24 cellular contexts compared by ENCODE assay signal in the genomic region with DNA sequence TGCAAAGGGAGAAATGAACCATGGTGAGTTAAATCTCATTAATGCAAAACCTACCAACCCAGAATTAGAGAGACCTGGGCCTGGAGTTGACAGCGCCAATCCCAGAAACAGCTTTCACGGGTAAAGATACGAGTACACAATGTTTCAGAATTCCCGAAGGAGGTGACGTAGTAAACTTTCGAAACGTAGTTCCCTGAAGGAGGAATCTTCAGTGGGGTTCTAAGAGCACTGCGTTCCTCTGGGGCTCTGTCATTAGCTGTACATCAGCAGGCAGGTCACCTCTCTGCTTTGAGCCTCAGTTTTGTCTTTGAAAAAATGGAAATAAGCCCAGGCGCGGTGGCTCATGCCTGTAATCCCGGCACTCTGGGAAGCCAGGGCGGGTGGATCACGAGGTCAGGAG.
DNase-seq lines count a peak whose midpoint lies in the region; TF ChIP-seq lines count a peak whose summit lies in the region.
"Had no signal": no experiment of that assay in that cellular context is flagged by ENCODE, and none has a peak within 500 bp of the region (broad histone marks: within the 10 kb centered on the region; RNA-seq: fewer than 3 reads in every experiment).

No MANE protein-coding gene starts in this region.

- intact Hi-C loops in MCF 10A (cut with micrococcal nuclease), result no loop called here
- intact Hi-C loops in breast epithelium (cut with DNase I; ENCODE audit: low total_unique reads), result no loop called here

- WGBS in esophagus, 2 donors, result 84 to 91% methylated on average over 13 of the region's 13 CpGs
- WGBS in smooth muscle cell (ENCODE audit: low lambda C conversion rate), result 76% methylated on average over 13 of the region's 13 CpGs
- WGBS in suprapubic skin, result 92% methylated on average over 13 of the region's 13 CpGs

- H3K36me3 Mint-ChIP-seq in MCF 10A (ENCODE audit: insufficient read depth, unreplicated experiment), result no peaks in the 10 kb centered on the region
- H3K36me3 Mint-ChIP-seq: activated naive CD8-positive, alpha-beta T cell; CD4-positive, alpha-beta memory T cell had no signal

- H3K27me3 ChIP-seq in breast epithelium (no peaks in the 10 kb centered on the region), esophagus (ENCODE audit: control insufficient read depth in 1 of 2, insufficient read depth in 2 of 2, low read length in 2 of 2) (no peaks in the 10 kb centered on the region), smooth muscle cell (ENCODE audit: low read depth) (no peaks in the 10 kb centered on the region), suprapubic skin (no peaks in the 10 kb centered on the region)
- H3K27me3 ChIP-seq: neutrophil had no signal

- no peaks in the 10 kb centered on the region for H3K36me3 ChIP-seq in breast epithelium
- peaks cover 3 to 6% of the 10 kb centered on the region in 2 donors for H3K36me3 ChIP-seq in esophagus (ENCODE audit: control insufficient read depth in 2 of 2, insufficient read depth in 2 of 2, low read length in 1 of 2)
- H3K36me3 ChIP-seq in smooth muscle cell (ENCODE audit: low read depth), result no peaks in the 10 kb centered on the region
- H3K36me3 ChIP-seq in suprapubic skin, result no peaks in the 10 kb centered on the region
- H3K36me3 ChIP-seq: neutrophil, thoracic aorta had no signal

- H3K4me2 ChIP-seq in smooth muscle cell, result peak overlapping the region; percentile 62

- no peaks in the 10 kb centered on the region for H3K9me3 ChIP-seq in breast epithelium
- H3K9me3 ChIP-seq in esophagus (ENCODE audit: control insufficient read depth in 2 of 2, insufficient read depth in 1 of 2, low read depth in 1 of 2, low read length in 1 of 2), result no peaks in the 10 kb centered on the region
- H3K9me3 ChIP-seq in smooth muscle cell (replicated peaks; ENCODE audit: low read depth), result no peaks in the 10 kb centered on the region
- H3K9me3 ChIP-seq in suprapubic skin, result no peaks in the 10 kb centered on the region
- H3K9me3 ChIP-seq: neutrophil, SK-N-SH, thoracic aorta had no signal

- H3K27me3 Mint-ChIP-seq in MCF 10A (ENCODE audit: insufficient read depth, unreplicated experiment), result no peaks in the 10 kb centered on the region
- H3K27me3 Mint-ChIP-seq: activated CD8-positive, alpha-beta T cell treated with anti-CD3 and anti-CD28 coated beads for 36 hours; activated naive CD8-positive, alpha-beta T cell; CD4-positive, alpha-beta memory T cell; memory B cell had no signal

- no peak overlapping the region for H3K27ac Mint-ChIP-seq in MCF 10A (ENCODE audit: low read depth, unreplicated experiment)
- H3K27ac Mint-ChIP-seq: activated CD8-positive, alpha-beta T cell treated with anti-CD3 and anti-CD28 coated beads for 36 hours; activated naive CD8-positive, alpha-beta T cell; CD4-positive, alpha-beta memory T cell; memory B cell had no signal

- TF ChIP-seq POLR2A in breast epithelium (IDR thresholded peaks at IDR 0.05) (no peak), erythroblast (IDR thresholded peaks at IDR 0.05; ENCODE audit: low read length) (no peak), suprapubic skin (IDR thresholded peaks at IDR 0.05) (no peak)

- BruUV-seq in MCF 10A (replicated peaks; lab: Mats Ljungman, UMichigan), result no TSS peak

- DNase-seq in MCF 10A (ENCODE audit: unreplicated experiment), result peak; percentile 78
- no peak for DNase-seq in breast epithelium (ENCODE audit: low spot score in 2 of 2)
- DNase-seq in amniotic epithelial cell (ENCODE audit: low read depth), result peak; percentile 71
- DNase-seq in smooth muscle cell (lab: John Stamatoyannopoulos, UW; ENCODE audit: unreplicated experiment), result no peak
- no peak for DNase-seq in activated naive CD4-positive, alpha-beta T cell treated with Interleukin-2 at 50 U/mL for 16 hours
- DNase-seq in erythroblast (lab: John Stamatoyannopoulos, UW), result no peak
- DNase-seq in suprapubic skin (ENCODE audit: low spot score in 2 of 2), result no peak
- DNase-seq: activated CD8-positive, alpha-beta T cell treated with anti-CD3 and anti-CD28 coated beads for 36 hours; aorta; CD4-positive, alpha-beta memory T cell; hippocampal formation; MM.1S; NCI-H1417; NCI-H2081; NCI-H748 treated with DMSO at 0.1 percent for 48 hours; SK-N-SH; stimulated activated naive CD8-positive, alpha-beta T cell treated with anti-CD3 and anti-CD28 coated beads, Interleukin-15, Interleukin-2, amounts not matched to agents 100 U/mL and 50 U/mL, for 24 hours had no signal

- H3K4me3 Mint-ChIP-seq in MCF 10A (ENCODE audit: unreplicated experiment), result no peak overlapping the region
- H3K4me3 Mint-ChIP-seq: activated CD8-positive, alpha-beta T cell treated with anti-CD3 and anti-CD28 coated beads for 36 hours; activated naive CD8-positive, alpha-beta T cell; CD4-positive, alpha-beta memory T cell; memory B cell had no signal

- CTCF ChIA-PET in MCF 10A (lab: Yijun Ruan, JAX), result interaction anchor here (0.7 to 1.0 kb wide), 2 partner anchors 67 to 436 kb away, joined by 3 to 6 read pairs; no protein-coding TSS in a partner anchor

- TF ChIP-seq EP300 in suprapubic skin (IDR thresholded peaks at IDR 0.05), result no peak

- POLR2A ChIA-PET in MCF 10A (lab: Yijun Ruan, JAX), result interaction anchor here (0.6 kb wide), 1 partner anchor 11 kb away, joined by 3 read pairs; no protein-coding TSS in a partner anchor

- no peaks in the 10 kb centered on the region for H3K79me2 ChIP-seq in smooth muscle cell (ENCODE audit: low read depth)

- no peaks in the 10 kb centered on the region for H4K20me1 ChIP-seq in smooth muscle cell (ENCODE audit: low read depth)

- peaks cover 14% of the 10 kb centered on the region for H3F3A ChIP-seq in smooth muscle cell (ENCODE audit: low read depth)

- H3K9ac ChIP-seq in smooth muscle cell (ENCODE audit: low read depth), result peak overlapping the region; percentile 50
- H3K9ac ChIP-seq: SK-N-SH had no signal

- TF ChIP-seq CTCF in MCF 10A (IDR thresholded peaks at IDR 0.05; ENCODE audit: unreplicated experiment) (no peak), breast epithelium (IDR thresholded peaks at IDR 0.05) (no peak), smooth muscle cell (IDR thresholded peaks at IDR 0.05; ENCODE audit: borderline replicate concordance, insufficient read depth, poor library complexity, severe bottlenecking) (no peak), suprapubic skin (IDR thresholded peaks at IDR 0.05) (no peak)

- no peak overlapping the region for H3K27ac ChIP-seq in breast epithelium
- H3K27ac ChIP-seq in esophagus (ENCODE audit: low read depth in 2 of 2, low read length in 1 of 2), result peak overlapping the region; percentile 64 to 68
- H3K27ac ChIP-seq in smooth muscle cell (ENCODE audit: low read depth), result peak overlapping the region; percentile 96
- H3K27ac ChIP-seq in suprapubic skin, result no peak overlapping the region
- H3K27ac ChIP-seq: 22Rv1, neutrophil, RWPE1, thoracic aorta had no signal

- no peaks in the 10 kb centered on the region for H3K9me3 Mint-ChIP-seq in MCF 10A (ENCODE audit: unreplicated experiment)
- H3K9me3 Mint-ChIP-seq: activated CD8-positive, alpha-beta T cell treated with anti-CD3 and anti-CD28 coated beads for 36 hours; CD4-positive, alpha-beta memory T cell; memory B cell had no signal

- no peaks in the 10 kb centered on the region for H3K4me1 Mint-ChIP-seq in MCF 10A (ENCODE audit: insufficient read depth, unreplicated experiment)

- H2AFZ ChIP-seq in smooth muscle cell (ENCODE audit: low read depth), result no peak overlapping the region

- H3K4me3 ChIP-seq in breast epithelium (no peak overlapping the region), esophagus (ENCODE audit: low read depth in 1 of 2, low read length in 2 of 2) (no peak overlapping the region), smooth muscle cell (no peak overlapping the region), suprapubic skin (no peak overlapping the region)
- H3K4me3 ChIP-seq: thoracic aorta had no signal

- H3K4me1 ChIP-seq in breast epithelium, result no peaks in the 10 kb centered on the region
- H3K4me1 ChIP-seq in esophagus (ENCODE audit: control insufficient read depth in 2 of 2, insufficient read depth in 2 of 2, low read length in 1 of 2), result peaks cover 4 to 17% of the 10 kb centered on the region in 2 donors
- peaks cover 11% of the 10 kb centered on the region for H3K4me1 ChIP-seq in smooth muscle cell (ENCODE audit: low read depth)
- peaks cover 16% of the 10 kb centered on the region for H3K4me1 ChIP-seq in suprapubic skin

Comparison
In these comparisons a context has a peak if more than half of its experiments do, and no peak if none do; other contexts are left out.
1. DNase-seq: peak in MCF 10A (single experiment) and amniotic epithelial cell (single experiment); none in breast epithelium (0 of 2), smooth muscle cell (single experiment), activated naive CD4-positive, alpha-beta T cell treated with Interleukin-2 at 50 U/mL for 16 hours (single experiment), erythroblast (0 of 2) and suprapubic skin (0 of 2).
2. H3K27ac ChIP-seq: peak in esophagus (2 of 2) and smooth muscle cell (single experiment); none in breast epithelium (0 of 2) and suprapubic skin (single experiment).